In genomic region chr19:16001481-16002312, GRCh38 we compare ENCODE assay signal across 8 cellular contexts.
A peak's percentile ranks its signal among the peaks of the same experiment; 100 is the strongest.
DNase-seq lines count a peak whose midpoint lies in the region; ATAC-seq and TF ChIP-seq lines count a peak whose summit lies in the region.

No MANE protein-coding gene starts in this region.

- H3K4me3 ChIP-seq in fibroblast of pulmonary artery (replicated peaks; ENCODE audit: low read depth, low read length) (peak overlapping the region; percentile 50), retinal pigment epithelial cell (ENCODE audit: low read length) (peak overlapping the region; percentile 42)

- ATAC-seq in HG03575 (IDR thresholded peaks at IDR 0.05; ENCODE audit: extremely low read depth, insufficient number of reproducible peaks, low FRiP score, unreplicated experiment) (peak; percentile 61), GM19467 (IDR thresholded peaks at IDR 0.05; ENCODE audit: unreplicated experiment) (no peak)

- in situ Hi-C loops in GM13977 (cut with MboI; ENCODE audit: low pct_unique_long_range_greater_than_20kb, low sequenced_read_pairs, unreplicated experiment) = no loop called here

- DNase-seq in GM13977 (ENCODE audit: low spot score) (peak; percentile 75), fibroblast of pulmonary artery (ENCODE audit: low read depth) (peak; percentile 77), retinal pigment epithelial cell (ENCODE audit: low read depth) (no peak), NCI-H1930 (lab: John Stamatoyannopoulos, UW) (no peak), activated gamma-delta T cell treated with Interleukin-2 at 50 U/mL for 16 hours (no peak)
- peak; percentile 63 for DNase-seq in activated CD4-positive, alpha-beta T cell treated with anti-CD3 and anti-CD28 coated beads for 48 hours

- TF ChIP-seq CTCF in GM13977 (IDR thresholded peaks at IDR 0.05; ENCODE audit: extremely low read depth, insufficient read depth, missing control alignments) (no peak), fibroblast of pulmonary artery (IDR thresholded peaks at IDR 0.05; ENCODE audit: low read length, missing control alignments) (no peak), retinal pigment epithelial cell (conservative IDR thresholded peaks at IDR 0.05; ENCODE audit: low read depth, low read length) (no peak)

Comparison
In these comparisons a context has a peak if more than half of its experiments do, and no peak if none do; other contexts are left out.
1. DNase-seq: peak in GM13977 (single experiment), activated CD4-positive, alpha-beta T cell treated with anti-CD3 and anti-CD28 coated beads for 48 hours (single experiment) and fibroblast of pulmonary artery (single experiment); none in retinal pigment epithelial cell (single experiment), NCI-H1930 (0 of 2) and activated gamma-delta T cell treated with Interleukin-2 at 50 U/mL for 16 hours (single experiment).